In the genomic region with DNA sequence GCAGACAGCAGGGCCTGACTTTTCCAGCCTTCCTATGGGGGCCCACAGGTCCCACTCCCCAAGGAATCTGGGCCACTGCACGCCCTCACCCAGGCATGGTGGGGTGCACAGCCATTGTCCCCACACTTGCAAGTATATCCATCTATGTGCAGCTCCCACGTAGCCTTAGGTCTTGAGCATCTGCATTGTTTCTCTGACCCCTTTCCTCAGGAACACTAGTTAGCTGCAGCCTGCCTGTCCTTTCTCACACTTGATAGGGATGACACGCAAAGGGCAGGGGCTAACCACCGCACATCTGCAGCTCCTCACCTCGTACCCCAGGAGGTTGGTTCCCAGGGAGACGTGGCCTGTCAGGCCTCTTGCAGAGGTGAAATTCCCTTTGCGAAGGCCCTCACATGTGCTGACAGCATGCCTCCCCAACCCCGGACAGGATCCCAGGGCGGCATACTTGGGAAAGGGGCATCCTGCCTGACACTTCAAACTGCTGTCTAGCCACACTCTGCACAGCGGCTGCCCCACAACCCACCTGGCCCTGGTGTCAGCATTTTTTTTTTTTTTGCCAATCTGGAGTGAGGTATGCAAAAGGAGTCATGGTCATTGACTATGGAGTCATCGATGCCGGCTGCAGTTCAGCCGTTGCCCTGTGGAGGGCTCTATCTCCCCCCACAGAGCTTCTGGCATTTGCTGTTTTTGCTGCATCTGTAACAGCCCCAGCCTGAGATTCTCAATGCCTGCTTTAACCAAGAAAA, we compare ENCODE assay signal across 9 cellular contexts. TPM values are rescaled to one million over a fixed set of nuclear protein-coding genes. Genes with fewer than 3 reads are reported as not detected.
DNase-seq lines count a peak whose midpoint lies in the region; ATAC-seq, FAIRE-seq and TF ChIP-seq lines count a peak whose summit lies in the region.
"Had no signal": no experiment of that assay in that cellular context is flagged by ENCODE, and none has a peak within 500 bp of the region (broad histone marks: within the 10 kb centered on the region; RNA-seq: fewer than 3 reads in every experiment).

No MANE protein-coding gene starts in this region.

- intact Hi-C loops in sigmoid colon (cut with DNase I), result loop anchor here (2.0 to 5.0 kb wide), 4 partner anchors 32 to 352 kb away; a partner anchor contains a TSS

- H3K9me3 ChIP-seq in sigmoid colon, result no peaks in the 10 kb centered on the region

- DNase-seq in NCI-H1092 treated with DMSO at 0.1 percent for 48 hours (lab: John Stamatoyannopoulos, UW) (peak; percentile 23), NCI-H1092 (lab: John Stamatoyannopoulos, UW) (no peak), RCC 7860 (ENCODE audit: low spot score) (peak; percentile 28), anterior cingulate cortex (lab: John Stamatoyannopoulos, UW) (peak in 36 of 58 donors; percentile 11 to 75 (median 33)), hepatic stellate cell (ENCODE audit: low spot score) (peak; percentile 85), sigmoid colon (no peak)

- H3K27me3 ChIP-seq in sigmoid colon, result no peaks in the 10 kb centered on the region

- WGBS in sigmoid colon, 2 donors, result 51 to 58% methylated on average over 13 of the region's 13 CpGs

- peak overlapping the region; percentile 33 to 79 (median 68) for H3K27ac ChIP-seq in sigmoid colon

- no peak for TF ChIP-seq EP300 in sigmoid colon (IDR thresholded peaks at IDR 0.05)

- peak; percentile 11 to 73 (median 53) for TF ChIP-seq CTCF in sigmoid colon (IDR thresholded peaks at IDR 0.05)

- no peak for TF ChIP-seq POLR2A in sigmoid colon (IDR thresholded peaks at IDR 0.05)

- H3K4me1 ChIP-seq in sigmoid colon, result peaks cover 0 to 49% (median 43%) of the 10 kb centered on the region in 4 donors

- H3K4me3 ChIP-seq in sigmoid colon, result no peak overlapping the region

- H3K36me3 ChIP-seq in sigmoid colon, result peaks cover 8 to 19% (median 13%) of the 10 kb centered on the region in 4 donors

- no peak for FAIRE-seq in RCC 7860 (lab: Jason Lieb, UNC)
- FAIRE-seq: colon had no signal

- ATAC-seq in HG02938 (IDR thresholded peaks at IDR 0.05; ENCODE audit: unreplicated experiment) (peak; percentile 25), HG02678 (IDR thresholded peaks at IDR 0.05; ENCODE audit: unreplicated experiment) (no peak)

RNA-seq across cellular contexts. Expression of a gene that starts 5.0 kb away (rescaled TPM):
- 10 to 100 TPM; 13.8 to 20.5 (median 14.8) TPM for total RNA-seq in sigmoid colon
- 10 to 100 TPM in 1 of 3 donors, 1 to 10 TPM in 2; 7.8 to 13.5 (median 8.8) TPM for polyA plus RNA-seq in sigmoid colon

RNA-seq across cellular contexts. Expression of a gene that starts 5.2 kb away (rescaled TPM):
- 10 to 100 TPM; 33.9 to 51.6 (median 35.8) TPM for total RNA-seq in sigmoid colon
- 10 to 100 TPM; 13.8 to 19.9 (median 17.1) TPM for polyA plus RNA-seq in sigmoid colon

Comparison
In these comparisons a context has a peak if more than half of its experiments do, and no peak if none do; other contexts are left out.
1. DNase-seq: peak in NCI-H1092 treated with DMSO at 0.1 percent for 48 hours (single experiment), RCC 7860 (single experiment), anterior cingulate cortex (36 of 58) and hepatic stellate cell (single experiment); none in NCI-H1092 (single experiment) and sigmoid colon (single experiment).